Comparison of ENCODE assay signal across 8 cellular contexts in the genomic region with DNA sequence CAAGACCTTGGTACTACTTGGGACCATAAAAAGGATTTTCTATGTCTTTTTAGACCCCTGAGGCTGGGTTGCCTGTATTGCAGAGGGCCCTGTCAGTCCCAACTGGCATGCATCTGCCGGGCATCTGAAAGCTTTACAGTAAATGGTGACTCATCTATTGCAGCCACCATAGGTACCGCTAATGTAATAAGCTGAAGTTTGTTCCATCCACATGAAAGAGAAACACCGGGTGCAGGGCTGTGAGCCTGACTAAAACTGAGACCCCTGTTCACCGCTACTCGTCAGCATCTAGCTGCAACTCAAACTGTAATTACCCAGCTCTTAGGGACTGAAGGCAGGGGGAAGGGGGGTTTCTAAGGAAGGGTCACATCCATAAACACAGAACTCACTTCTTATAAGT. TPM values are rescaled to one million over a fixed set of nuclear protein-coding genes. Genes with fewer than 3 reads are reported as not detected.
DNase-seq lines count a peak whose midpoint lies in the region; ATAC-seq lines count a peak whose summit lies in the region.

No MANE protein-coding gene starts in this region.

- DNase-seq in A172 (ENCODE audit: low spot score) = peak; percentile 36
- DNase-seq in MV-4-11 (lab: John Stamatoyannopoulos, UW) = peak; percentile 48
- peak; percentile 41 for DNase-seq in amniotic stem cell (lab: John Stamatoyannopoulos, UW)
- DNase-seq in stimulated activated CD8-positive, alpha-beta memory T cell treated with anti-CD3 and anti-CD28 coated beads, Interleukin-7, amount 100 ng/mL, for 4 hours (ENCODE audit: low read depth in 2 of 2) = peak; percentile 49 to 51
- DNase-seq in DMS79 (lab: John Stamatoyannopoulos, UW) = no peak
- DNase-seq in left colon = no peak
- DNase-seq in sciatic nerve (ENCODE audit: low spot score) = no peak

- peak; percentile 58 for ATAC-seq in GM21526 (IDR thresholded peaks at IDR 0.05; ENCODE audit: low FRiP score, unreplicated experiment)
- ATAC-seq in left colon = no peak
- ATAC-seq in sciatic nerve = no peak

- intact Hi-C loops in left colon (cut with DNase I, micrococcal nuclease) (no loop called here), sciatic nerve (cut with DNase I) (no loop called here)

RNA-seq across cellular contexts. Expression of a gene that starts 49.5 kb away (rescaled TPM):
- 3.4 and 3.5 TPM in 2 replicates for total RNA-seq in A172 (2014; rRNA removed; shearing (Covaris generic))
- total RNA-seq in left colon = 1 to 10 TPM; 2.3 to 4.0 TPM
- 7.0 TPM for total RNA-seq in sciatic nerve

Comparison
In these comparisons a context has a peak if more than half of its experiments do, and no peak if none do; other contexts are left out.
1. DNase-seq: peak in A172 (single experiment), MV-4-11 (single experiment), amniotic stem cell (single experiment) and stimulated activated CD8-positive, alpha-beta memory T cell treated with anti-CD3 and anti-CD28 coated beads, Interleukin-7, amount 100 ng/mL, for 4 hours (2 of 2); none in DMS79 (single experiment), left colon (0 of 2) and sciatic nerve (single experiment).